1 cellular context compared by ENCODE assay signal in the genomic region with DNA sequence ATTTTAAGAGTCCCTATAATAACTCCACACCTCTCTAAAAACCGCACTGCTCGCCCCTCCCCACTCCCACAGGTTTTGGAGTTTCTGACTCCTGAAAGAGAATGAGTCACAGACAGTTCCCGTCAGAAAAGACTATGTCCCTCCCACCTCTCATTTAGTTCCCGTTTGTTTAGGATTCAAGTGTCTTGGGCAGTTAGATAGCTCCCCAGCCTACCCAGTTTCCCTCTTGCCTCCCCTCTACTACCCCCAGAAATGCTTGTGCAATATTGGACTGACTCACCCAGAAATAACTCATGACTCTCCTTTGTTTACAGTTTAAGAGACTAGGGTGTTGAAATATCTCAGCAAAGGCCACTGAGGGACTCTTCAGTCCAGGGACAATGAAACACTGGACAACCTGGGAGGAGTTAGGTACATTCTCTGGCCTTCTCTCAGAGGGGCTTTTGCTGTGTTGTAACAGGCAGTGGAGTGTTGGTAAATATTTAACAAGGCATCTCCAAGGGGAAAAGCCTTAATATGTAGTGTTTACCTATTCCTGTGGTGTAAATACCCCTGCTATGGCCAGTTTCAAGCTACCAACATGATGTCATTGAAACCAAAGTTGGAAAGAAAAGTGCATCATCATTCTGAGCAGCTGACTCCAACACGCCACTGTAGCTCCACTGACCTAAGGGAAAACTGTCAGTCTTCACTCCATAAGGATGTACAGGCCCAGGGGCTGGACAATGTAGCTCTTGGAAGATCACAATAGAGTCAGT.
TF ChIP-seq lines count a peak whose summit lies in the region.

No MANE protein-coding gene starts in this region.

TF ChIP-seq in HepG2, 621 proteins besides CTCF, POLR2A, EP300 and RAD21 (continued from another document and continues in another):
- TF ChIP-seq, protein P1, sequence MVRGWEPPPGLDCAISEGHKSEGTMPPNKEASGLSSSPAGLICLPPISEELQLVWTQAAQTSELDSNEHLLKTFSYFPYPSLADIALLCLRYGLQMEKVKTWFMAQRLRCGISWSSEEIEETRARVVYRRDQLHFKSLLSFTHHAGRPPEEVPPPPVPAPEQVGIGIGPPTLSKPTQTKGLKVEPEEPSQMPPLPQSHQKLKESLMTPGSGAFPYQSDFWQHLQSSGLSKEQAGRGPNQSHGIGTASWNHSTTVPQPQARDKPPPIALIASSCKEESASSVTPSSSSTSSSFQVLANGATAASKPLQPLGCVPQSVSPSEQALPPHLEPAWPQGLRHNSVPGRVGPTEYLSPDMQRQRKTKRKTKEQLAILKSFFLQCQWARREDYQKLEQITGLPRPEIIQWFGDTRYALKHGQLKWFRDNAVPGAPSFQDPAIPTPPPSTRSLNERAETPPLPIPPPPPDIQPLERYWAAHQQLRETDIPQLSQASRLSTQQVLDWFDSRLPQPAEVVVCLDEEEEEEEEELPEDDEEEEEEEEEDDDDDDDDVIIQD (CRISPR knock-in tag; IDR thresholded peaks at IDR 0.05; ENCODE audit: low read depth): peak; percentile 76; the same call in 1 of the 2 replicates
- no peak for TF ChIP-seq AGO1 (IDR thresholded peaks at IDR 0.05; ENCODE audit: low read depth, low read length, poor library complexity, severe bottlenecking)
- TF ChIP-seq ZFP62 (CRISPR knock-in tag; IDR thresholded peaks at IDR 0.05): no peak
- TF ChIP-seq, protein P2, sequence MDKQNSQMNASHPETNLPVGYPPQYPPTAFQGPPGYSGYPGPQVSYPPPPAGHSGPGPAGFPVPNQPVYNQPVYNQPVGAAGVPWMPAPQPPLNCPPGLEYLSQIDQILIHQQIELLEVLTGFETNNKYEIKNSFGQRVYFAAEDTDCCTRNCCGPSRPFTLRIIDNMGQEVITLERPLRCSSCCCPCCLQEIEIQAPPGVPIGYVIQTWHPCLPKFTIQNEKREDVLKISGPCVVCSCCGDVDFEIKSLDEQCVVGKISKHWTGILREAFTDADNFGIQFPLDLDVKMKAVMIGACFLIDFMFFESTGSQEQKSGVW (CRISPR knock-in tag; IDR thresholded peaks at IDR 0.05; ENCODE audit: borderline replicate concordance): no peak
- TF ChIP-seq ZFP37 (CRISPR knock-in tag; IDR thresholded peaks at IDR 0.05; ENCODE audit: borderline replicate concordance): no peak
- no peak for TF ChIP-seq CHCHD3 (CRISPR knock-in tag; IDR thresholded peaks at IDR 0.05)
- no peak for TF ChIP-seq ATM (IDR thresholded peaks at IDR 0.05; ENCODE audit: borderline replicate concordance)
- TF ChIP-seq ZNF251 (CRISPR knock-in tag; IDR thresholded peaks at IDR 0.05): no peak
- 0 out of 2 replicates have a peak, but pooled peaks have one; percentile 44 for TF ChIP-seq ZNF44 (CRISPR knock-in tag; IDR thresholded peaks at IDR 0.05)
- 0 out of 2 replicates have a peak, but pooled peaks have one; percentile 24 for TF ChIP-seq ZNF547 (CRISPR knock-in tag; IDR thresholded peaks at IDR 0.05)
- no peak for TF ChIP-seq GTF2F1 (IDR thresholded peaks at IDR 0.05; ENCODE audit: low read length)
- TF ChIP-seq, protein P3, sequence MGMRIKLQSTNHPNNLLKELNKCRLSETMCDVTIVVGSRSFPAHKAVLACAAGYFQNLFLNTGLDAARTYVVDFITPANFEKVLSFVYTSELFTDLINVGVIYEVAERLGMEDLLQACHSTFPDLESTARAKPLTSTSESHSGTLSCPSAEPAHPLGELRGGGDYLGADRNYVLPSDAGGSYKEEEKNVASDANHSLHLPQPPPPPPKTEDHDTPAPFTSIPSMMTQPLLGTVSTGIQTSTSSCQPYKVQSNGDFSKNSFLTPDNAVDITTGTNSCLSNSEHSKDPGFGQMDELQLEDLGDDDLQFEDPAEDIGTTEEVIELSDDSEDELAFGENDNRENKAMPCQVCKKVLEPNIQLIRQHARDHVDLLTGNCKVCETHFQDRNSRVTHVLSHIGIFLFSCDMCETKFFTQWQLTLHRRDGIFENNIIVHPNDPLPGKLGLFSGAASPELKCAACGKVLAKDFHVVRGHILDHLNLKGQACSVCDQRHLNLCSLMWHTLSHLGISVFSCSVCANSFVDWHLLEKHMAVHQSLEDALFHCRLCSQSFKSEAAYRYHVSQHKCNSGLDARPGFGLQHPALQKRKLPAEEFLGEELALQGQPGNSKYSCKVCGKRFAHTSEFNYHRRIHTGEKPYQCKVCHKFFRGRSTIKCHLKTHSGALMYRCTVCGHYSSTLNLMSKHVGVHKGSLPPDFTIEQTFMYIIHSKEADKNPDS (CRISPR knock-in tag; IDR thresholded peaks at IDR 0.05): no peak
- TF ChIP-seq ZNF121 (CRISPR knock-in tag; IDR thresholded peaks at IDR 0.05): peak; percentile 7
- TF ChIP-seq, protein P4, sequence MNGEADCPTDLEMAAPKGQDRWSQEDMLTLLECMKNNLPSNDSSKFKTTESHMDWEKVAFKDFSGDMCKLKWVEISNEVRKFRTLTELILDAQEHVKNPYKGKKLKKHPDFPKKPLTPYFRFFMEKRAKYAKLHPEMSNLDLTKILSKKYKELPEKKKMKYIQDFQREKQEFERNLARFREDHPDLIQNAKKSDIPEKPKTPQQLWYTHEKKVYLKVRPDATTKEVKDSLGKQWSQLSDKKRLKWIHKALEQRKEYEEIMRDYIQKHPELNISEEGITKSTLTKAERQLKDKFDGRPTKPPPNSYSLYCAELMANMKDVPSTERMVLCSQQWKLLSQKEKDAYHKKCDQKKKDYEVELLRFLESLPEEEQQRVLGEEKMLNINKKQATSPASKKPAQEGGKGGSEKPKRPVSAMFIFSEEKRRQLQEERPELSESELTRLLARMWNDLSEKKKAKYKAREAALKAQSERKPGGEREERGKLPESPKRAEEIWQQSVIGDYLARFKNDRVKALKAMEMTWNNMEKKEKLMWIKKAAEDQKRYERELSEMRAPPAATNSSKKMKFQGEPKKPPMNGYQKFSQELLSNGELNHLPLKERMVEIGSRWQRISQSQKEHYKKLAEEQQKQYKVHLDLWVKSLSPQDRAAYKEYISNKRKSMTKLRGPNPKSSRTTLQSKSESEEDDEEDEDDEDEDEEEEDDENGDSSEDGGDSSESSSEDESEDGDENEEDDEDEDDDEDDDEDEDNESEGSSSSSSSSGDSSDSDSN (CRISPR knock-in tag; IDR thresholded peaks at IDR 0.05): peak; percentile 61
- TF ChIP-seq NONO (IDR thresholded peaks at IDR 0.05): no peak
- peak; percentile 93 for TF ChIP-seq NONO (CRISPR knock-in tag; conservative IDR thresholded peaks at IDR 0.05)
- no peak for TF ChIP-seq ZNF253 (CRISPR knock-in tag; IDR thresholded peaks at IDR 0.05; ENCODE audit: borderline replicate concordance)
- TF ChIP-seq ZNF468 (CRISPR knock-in tag; IDR thresholded peaks at IDR 0.05): no peak
- TF ChIP-seq CCDC6 (CRISPR knock-in tag; IDR thresholded peaks at IDR 0.05): peak; percentile 75
- TF ChIP-seq, protein P5, sequence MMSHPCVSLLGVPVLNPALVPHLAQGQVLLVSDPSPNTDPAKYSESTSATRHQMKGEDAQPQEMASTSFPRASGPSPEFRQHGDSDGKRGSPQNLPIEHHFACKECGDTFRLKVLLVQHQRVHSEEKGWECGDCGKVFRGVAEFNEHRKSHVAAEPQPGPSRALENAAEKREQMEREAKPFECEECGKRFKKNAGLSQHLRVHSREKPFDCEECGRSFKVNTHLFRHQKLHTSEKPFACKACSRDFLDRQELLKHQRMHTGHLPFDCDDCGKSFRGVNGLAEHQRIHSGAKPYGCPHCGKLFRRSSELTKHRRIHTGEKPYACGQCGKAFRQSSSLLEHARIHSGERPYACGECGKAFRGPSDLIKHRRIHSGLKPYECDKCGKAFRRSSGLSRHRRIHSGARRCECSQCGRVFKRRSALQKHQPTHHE (CRISPR knock-in tag; IDR thresholded peaks at IDR 0.05; ENCODE audit: borderline replicate concordance): no peak
- no peak for TF ChIP-seq ZNF143 (CRISPR knock-in tag; IDR thresholded peaks at IDR 0.05)
- TF ChIP-seq ZNF878 (CRISPR knock-in tag; IDR thresholded peaks at IDR 0.05): peak; percentile 96; the same call in 1 of the 2 replicates
- TF ChIP-seq HOXA5 (CRISPR knock-in tag; IDR thresholded peaks at IDR 0.05): peak; percentile 88
- no peak for TF ChIP-seq NBN (conservative IDR thresholded peaks at IDR 0.05)
- peak; percentile 64; the same call in 1 of the 2 replicates for TF ChIP-seq ZNF772 (CRISPR knock-in tag; IDR thresholded peaks at IDR 0.05)
- TF ChIP-seq ZFAT (CRISPR knock-in tag; conservative IDR thresholded peaks at IDR 0.05): no peak
- TF ChIP-seq MEF2D (CRISPR knock-in tag; IDR thresholded peaks at IDR 0.05): peak; percentile 98
- TF ChIP-seq FLYWCH1 (CRISPR knock-in tag; IDR thresholded peaks at IDR 0.05): 0 out of 2 replicates have a peak, but pooled peaks have one; percentile 40
- peak; percentile 78; the same call in 1 of the 2 replicates for TF ChIP-seq ZNF343 (CRISPR knock-in tag; IDR thresholded peaks at IDR 0.05)
- TF ChIP-seq FOXA3 (CRISPR knock-in tag; IDR thresholded peaks at IDR 0.05): peak; percentile 97
- peak; percentile 91 for TF ChIP-seq ARNT2 (CRISPR knock-in tag; IDR thresholded peaks at IDR 0.05; ENCODE audit: low read depth)
- 0 out of 2 replicates have a peak, but pooled peaks have one; percentile 21 for TF ChIP-seq ESRRA (CRISPR knock-in tag; IDR thresholded peaks at IDR 0.05; ENCODE audit: low read depth)
- peak; percentile 81 for TF ChIP-seq ASH2L (IDR thresholded peaks at IDR 0.05; ENCODE audit: insufficient read length, low read depth, low read length)
- TF ChIP-seq, protein P6, sequence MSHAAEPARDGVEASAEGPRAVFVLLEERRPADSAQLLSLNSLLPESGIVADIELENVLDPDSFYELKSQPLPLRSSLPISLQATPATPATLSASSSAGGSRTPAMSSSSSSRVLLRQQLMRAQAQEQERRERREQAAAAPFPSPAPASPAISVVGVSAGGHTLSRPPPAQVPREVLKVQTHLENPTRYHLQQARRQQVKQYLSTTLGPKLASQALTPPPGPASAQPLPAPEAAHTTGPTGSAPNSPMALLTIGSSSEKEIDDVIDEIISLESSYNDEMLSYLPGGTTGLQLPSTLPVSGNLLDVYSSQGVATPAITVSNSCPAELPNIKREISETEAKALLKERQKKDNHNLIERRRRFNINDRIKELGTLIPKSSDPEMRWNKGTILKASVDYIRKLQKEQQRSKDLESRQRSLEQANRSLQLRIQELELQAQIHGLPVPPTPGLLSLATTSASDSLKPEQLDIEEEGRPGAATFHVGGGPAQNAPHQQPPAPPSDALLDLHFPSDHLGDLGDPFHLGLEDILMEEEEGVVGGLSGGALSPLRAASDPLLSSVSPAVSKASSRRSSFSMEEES (CRISPR knock-in tag; IDR thresholded peaks at IDR 0.05): peak; percentile 100
- TF ChIP-seq THYN1 (CRISPR knock-in tag; IDR thresholded peaks at IDR 0.05; ENCODE audit: borderline replicate concordance, low read depth): no peak
- peak; percentile 67; the same call in 1 of the 2 replicates for TF ChIP-seq HHEX (CRISPR knock-in tag; IDR thresholded peaks at IDR 0.05)
- TF ChIP-seq, protein P7, sequence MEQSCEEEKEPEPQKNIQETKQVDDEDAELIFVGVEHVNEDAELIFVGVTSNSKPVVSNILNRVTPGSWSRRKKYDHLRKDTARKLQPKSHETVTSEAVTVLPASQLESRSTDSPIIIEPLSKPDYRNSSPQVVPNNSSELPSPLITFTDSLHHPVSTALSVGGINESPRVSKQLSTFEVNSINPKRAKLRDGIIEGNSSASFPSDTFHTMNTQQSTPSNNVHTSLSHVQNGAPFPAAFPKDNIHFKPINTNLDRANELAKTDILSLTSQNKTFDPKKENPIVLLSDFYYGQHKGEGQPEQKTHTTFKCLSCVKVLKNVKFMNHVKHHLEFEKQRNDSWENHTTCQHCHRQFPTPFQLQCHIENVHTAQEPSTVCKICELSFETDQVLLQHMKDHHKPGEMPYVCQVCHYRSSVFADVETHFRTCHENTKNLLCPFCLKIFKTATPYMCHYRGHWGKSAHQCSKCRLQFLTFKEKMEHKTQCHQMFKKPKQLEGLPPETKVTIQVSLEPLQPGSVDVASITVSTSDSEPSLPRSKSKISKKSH (CRISPR knock-in tag; IDR thresholded peaks at IDR 0.05; ENCODE audit: borderline replicate concordance): no peak
- no peak for TF ChIP-seq KLF15 (CRISPR knock-in tag; IDR thresholded peaks at IDR 0.05; ENCODE audit: borderline replicate concordance)
- TF ChIP-seq ZNF205 (CRISPR knock-in tag; IDR thresholded peaks at IDR 0.05): peak; percentile 60; the same call in 1 of the 2 replicates
- TF ChIP-seq RBAK (CRISPR knock-in tag; IDR thresholded peaks at IDR 0.05): no peak
- TF ChIP-seq, protein P8, sequence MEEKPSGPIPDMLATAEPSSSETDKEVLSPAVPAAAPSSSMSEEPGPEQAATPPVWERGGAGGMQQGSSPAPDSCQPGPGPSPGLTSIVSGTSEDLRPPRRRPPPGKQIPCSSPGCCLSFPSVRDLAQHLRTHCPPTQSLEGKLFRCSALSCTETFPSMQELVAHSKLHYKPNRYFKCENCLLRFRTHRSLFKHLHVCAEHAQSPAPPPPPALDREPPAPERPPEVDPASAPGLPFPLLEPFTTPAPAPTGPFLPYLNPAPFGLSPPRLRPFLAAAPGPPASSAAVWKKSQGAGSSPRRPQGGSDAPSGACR (CRISPR knock-in tag; IDR thresholded peaks at IDR 0.05): no peak
- peak; percentile 99 for TF ChIP-seq FOXK1 (CRISPR knock-in tag; IDR thresholded peaks at IDR 0.05; ENCODE audit: borderline replicate concordance, low read depth)
- TF ChIP-seq, protein P9, sequence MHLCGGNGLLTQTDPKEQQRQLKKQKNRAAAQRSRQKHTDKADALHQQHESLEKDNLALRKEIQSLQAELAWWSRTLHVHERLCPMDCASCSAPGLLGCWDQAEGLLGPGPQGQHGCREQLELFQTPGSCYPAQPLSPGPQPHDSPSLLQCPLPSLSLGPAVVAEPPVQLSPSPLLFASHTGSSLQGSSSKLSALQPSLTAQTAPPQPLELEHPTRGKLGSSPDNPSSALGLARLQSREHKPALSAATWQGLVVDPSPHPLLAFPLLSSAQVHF (CRISPR knock-in tag; IDR thresholded peaks at IDR 0.05): no peak
- no peak for TF ChIP-seq ZNF326 (CRISPR knock-in tag; IDR thresholded peaks at IDR 0.05; ENCODE audit: borderline replicate concordance)
- no peak for TF ChIP-seq PAWR (CRISPR knock-in tag; IDR thresholded peaks at IDR 0.05; ENCODE audit: borderline replicate concordance)
- TF ChIP-seq, protein P10, sequence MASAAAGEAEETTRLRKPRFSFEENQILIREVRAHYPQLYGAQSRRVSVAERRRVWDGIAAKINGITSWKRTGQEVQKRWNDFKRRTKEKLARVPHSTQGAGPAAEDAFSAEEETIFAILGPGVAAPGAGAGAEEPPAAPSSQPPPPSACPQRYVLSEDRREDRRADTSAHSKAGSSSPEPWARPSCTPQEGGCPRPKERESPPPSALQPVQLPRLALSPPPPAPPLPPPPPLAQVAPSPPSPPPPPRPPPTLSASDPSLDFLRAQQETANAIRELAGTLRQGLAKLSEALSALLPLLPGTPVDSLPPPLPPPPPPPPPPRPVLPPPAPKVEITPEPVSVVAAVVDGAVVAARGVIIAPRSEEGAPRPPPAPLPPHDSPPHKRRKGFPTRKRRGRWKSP (CRISPR knock-in tag; IDR thresholded peaks at IDR 0.05): peak; percentile 75; the same call in 1 of the 2 replicates
- TF ChIP-seq, protein P11, sequence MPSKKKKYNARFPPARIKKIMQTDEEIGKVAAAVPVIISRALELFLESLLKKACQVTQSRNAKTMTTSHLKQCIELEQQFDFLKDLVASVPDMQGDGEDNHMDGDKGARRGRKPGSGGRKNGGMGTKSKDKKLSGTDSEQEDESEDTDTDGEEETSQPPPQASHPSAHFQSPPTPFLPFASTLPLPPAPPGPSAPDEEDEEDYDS (CRISPR knock-in tag; IDR thresholded peaks at IDR 0.05): peak; percentile 56
- no peak; the same call in 1 of the 2 replicates for TF ChIP-seq ZNF17 (CRISPR knock-in tag; IDR thresholded peaks at IDR 0.05)
- TF ChIP-seq, protein P12, sequence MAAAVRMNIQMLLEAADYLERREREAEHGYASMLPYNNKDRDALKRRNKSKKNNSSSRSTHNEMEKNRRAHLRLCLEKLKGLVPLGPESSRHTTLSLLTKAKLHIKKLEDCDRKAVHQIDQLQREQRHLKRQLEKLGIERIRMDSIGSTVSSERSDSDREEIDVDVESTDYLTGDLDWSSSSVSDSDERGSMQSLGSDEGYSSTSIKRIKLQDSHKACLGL (CRISPR knock-in tag; IDR thresholded peaks at IDR 0.05): no peak
